ENCODE assay signal across 1 cellular context in genomic region chr4:47914219-47914925, GRCh38.
TF ChIP-seq lines count a peak whose summit lies in the region.

NFXL1 (minus strand) TSS chr4:47914583; CDS start chr4:47914203, 380 bp downstream.

TF ChIP-seq in HEK293, 187 proteins besides CTCF, POLR2A, EP300 and RAD21 (continued from another document and continues in another):
- TF ChIP-seq HIC1 (tag by site-specific recombination; IDR thresholded peaks at IDR 0.05) (no peak; the same call in 1 of the 2 replicates), ZBTB10 (tag by site-specific recombination; IDR thresholded peaks at IDR 0.05) (peak; percentile 73), SP3 (tag by site-specific recombination; IDR thresholded peaks at IDR 0.05) (peak; percentile 78), ZNF518A (tag by site-specific recombination; conservative IDR thresholded peaks at IDR 0.05; ENCODE audit: low read depth) (0 out of 2 replicates have a peak, but pooled peaks have one; percentile 9), ZFP41 (tag by site-specific recombination; IDR thresholded peaks at IDR 0.05; ENCODE audit: borderline replicate concordance) (no peak), ZNF660 (tag by site-specific recombination; IDR thresholded peaks at IDR 0.05) (no peak), ZNF530 (tag by site-specific recombination; IDR thresholded peaks at IDR 0.05; ENCODE audit: low read depth) (no peak), ZBTB8A (tag by site-specific recombination; IDR thresholded peaks at IDR 0.05) (0 out of 2 replicates have a peak, but pooled peaks have one; percentile 20), ZNF26 (tag by site-specific recombination; IDR thresholded peaks at IDR 0.05) (no peak), ZNF777 (tag by site-specific recombination; IDR thresholded peaks at IDR 0.05; ENCODE audit: borderline replicate concordance) (0 out of 2 replicates have a peak, but pooled peaks have one; percentile 19), ZNF488 (tag by site-specific recombination; IDR thresholded peaks at IDR 0.05) (no peak), ZNF175 (tag by site-specific recombination; IDR thresholded peaks at IDR 0.05) (no peak), ZNF394 (tag by site-specific recombination; IDR thresholded peaks at IDR 0.05; ENCODE audit: borderline replicate concordance) (no peak), MZF1 (tag by site-specific recombination; IDR thresholded peaks at IDR 0.05; ENCODE audit: borderline replicate concordance) (no peak), BCL11B (tag by site-specific recombination; IDR thresholded peaks at IDR 0.05; ENCODE audit: low read depth) (peak; percentile 55; the same call in 1 of the 2 replicates), ZNF221 (tag by site-specific recombination; IDR thresholded peaks at IDR 0.05; ENCODE audit: borderline replicate concordance) (no peak), ZNF707 (tag by site-specific recombination; IDR thresholded peaks at IDR 0.05) (no peak), ZBTB20 (tag by site-specific recombination; IDR thresholded peaks at IDR 0.05) (peak; percentile 70), ZBTB7A (tag by site-specific recombination; IDR thresholded peaks at IDR 0.05; ENCODE audit: low read depth) (no peak), ZNF214 (tag by site-specific recombination; IDR thresholded peaks at IDR 0.05; ENCODE audit: borderline replicate concordance) (no peak), SETDB1 (IDR thresholded peaks at IDR 0.05; ENCODE audit: insufficient read length, low read length) (no peak), SP2 (tag by site-specific recombination; IDR thresholded peaks at IDR 0.05) (peak; percentile 51), ZNF585B (tag by site-specific recombination; IDR thresholded peaks at IDR 0.05) (no peak), ZNF341 (tag by site-specific recombination; IDR thresholded peaks at IDR 0.05; ENCODE audit: low read depth) (peak; percentile 30; the same call in 1 of the 2 replicates), ZBTB44 (tag by site-specific recombination; IDR thresholded peaks at IDR 0.05) (no peak), ZNF391 (tag by site-specific recombination; IDR thresholded peaks at IDR 0.05; ENCODE audit: borderline replicate concordance, low read depth) (no peak), GFI1B (tag by site-specific recombination; IDR thresholded peaks at IDR 0.05) (no peak), SALL2 (tag by site-specific recombination; IDR thresholded peaks at IDR 0.05; ENCODE audit: borderline replicate concordance) (no peak), ATF2 (tag by site-specific recombination; IDR thresholded peaks at IDR 0.05; ENCODE audit: low read depth) (no peak), ZFHX2 (tag by site-specific recombination; conservative IDR thresholded peaks at IDR 0.05) (peak; percentile 60; the same call in 1 of the 2 replicates), ZNF747 (tag by site-specific recombination; IDR thresholded peaks at IDR 0.05) (no peak), REST (tag by site-specific recombination; IDR thresholded peaks at IDR 0.05) (no peak; the same call in 1 of the 2 replicates), KLF8 (tag by site-specific recombination; IDR thresholded peaks at IDR 0.05) (peak; percentile 31; the same call in 1 of the 2 replicates), ZNF560 (tag by site-specific recombination; IDR thresholded peaks at IDR 0.05; ENCODE audit: borderline replicate concordance) (no peak), GLIS2 (tag by site-specific recombination; IDR thresholded peaks at IDR 0.05) (peak; percentile 96), ZNF354C (tag by site-specific recombination; IDR thresholded peaks at IDR 0.05; ENCODE audit: borderline replicate concordance, low read depth) (no peak), EGR2 (tag by site-specific recombination; IDR thresholded peaks at IDR 0.05; ENCODE audit: low read depth) (peak; percentile 26; the same call in 1 of the 2 replicates), ZNF138 (tag by site-specific recombination; IDR thresholded peaks at IDR 0.05; ENCODE audit: borderline replicate concordance) (no peak)
